Comparison of ENCODE assay signal across 18 cellular contexts in the genomic region with DNA sequence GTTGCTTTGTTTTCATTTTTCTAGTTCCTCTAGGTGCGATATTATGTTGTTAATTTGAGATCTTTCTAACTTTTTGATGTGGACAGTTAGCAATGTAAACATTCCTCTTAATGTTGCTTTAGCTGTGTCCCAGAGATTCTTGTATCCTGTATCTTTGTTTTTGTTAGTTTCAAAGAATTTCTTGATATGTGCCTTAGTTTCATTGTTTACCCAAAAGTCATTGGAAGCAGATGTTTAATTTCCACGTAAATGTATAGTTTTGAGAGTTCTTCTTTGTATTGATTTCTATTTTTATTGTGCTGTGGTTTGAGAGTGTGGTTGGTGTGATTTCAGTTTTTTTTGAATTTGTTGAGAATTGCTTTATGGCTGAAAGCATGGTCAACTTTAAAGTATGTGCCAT.
DNase-seq lines count a peak whose midpoint lies in the region; ATAC-seq, FAIRE-seq and TF ChIP-seq lines count a peak whose summit lies in the region.
"Had no signal": no experiment of that assay in that cellular context is flagged by ENCODE, and none has a peak within 500 bp of the region (broad histone marks: within the 10 kb centered on the region; RNA-seq: fewer than 3 reads in every experiment).

No MANE protein-coding gene starts in this region.

- H3K36me3 Mint-ChIP-seq in HFFc6 (ENCODE audit: low read depth) (peaks cover 67% of the 10 kb centered on the region), T-helper 17 cell (ENCODE audit: low read depth) (no peaks in the 10 kb centered on the region)
- H3K36me3 Mint-ChIP-seq: CD4-positive, alpha-beta memory T cell had no signal

- in situ Hi-C loops in astrocyte of the spinal cord (cut with HindIII; ENCODE audit: low sequenced_read_pairs) = no loop called here

- H3K27me3 ChIP-seq in small intestine (ENCODE audit: control insufficient read depth in 2 of 2, insufficient read depth in 2 of 2, low read length in 2 of 2) = no peaks in the 10 kb centered on the region

- WGBS in small intestine, 3 donors = 72 to 79% (median 78%) methylated on average over 2 of the region's 2 CpGs

- peaks cover 57% of the 10 kb centered on the region for H3K9me3 Mint-ChIP-seq in HFFc6

- H3K4me3 Mint-ChIP-seq in HFFc6 (peak overlapping the region; percentile 1; the same call in 1 of the 2 replicates), T-helper 17 cell (no peak overlapping the region)
- H3K4me3 Mint-ChIP-seq: B cell; CD4-positive, alpha-beta memory T cell had no signal

- peak; percentile 19 for FAIRE-seq in small intestine (lab: Jason Lieb, UNC)
- FAIRE-seq: A204.1, G401.6, GM12891 had no signal

- peaks cover 51% of the 10 kb centered on the region for H3K4me1 Mint-ChIP-seq in HFFc6 (ENCODE audit: low read depth)
- H3K4me1 Mint-ChIP-seq in T-helper 17 cell = no peaks in the 10 kb centered on the region
- H3K4me1 Mint-ChIP-seq: B cell; CD4-positive, alpha-beta memory T cell had no signal

- no peaks in the 10 kb centered on the region for H3K9me3 ChIP-seq in small intestine (ENCODE audit: control insufficient read depth, low read depth)
- no peaks in the 10 kb centered on the region for H3K9me3 ChIP-seq in T-helper 17 cell (ENCODE audit: control insufficient read depth, low read length, poor library complexity, severe bottlenecking)

- H3K27me3 Mint-ChIP-seq in HFFc6 (ENCODE audit: insufficient read depth) = peaks cover 1% of the 10 kb centered on the region; the same call in 1 of the 2 replicates
- no peaks in the 10 kb centered on the region for H3K27me3 Mint-ChIP-seq in T-helper 17 cell
- H3K27me3 Mint-ChIP-seq: B cell had no signal

- no peaks in the 10 kb centered on the region for H3K4me1 ChIP-seq in small intestine (ENCODE audit: control insufficient read depth in 2 of 2, insufficient read depth in 1 of 2, low read depth in 1 of 2, low read length in 1 of 2)

- H3K27ac Mint-ChIP-seq in HFFc6 (peak overlapping the region; percentile 54), T-helper 17 cell (no peak overlapping the region)
- H3K27ac Mint-ChIP-seq: B cell; CD4-positive, alpha-beta memory T cell had no signal

- H3K4me3 ChIP-seq in astrocyte of the spinal cord (ENCODE audit: low read depth, low read length) (no peak overlapping the region), fibroblast of villous mesenchyme (ENCODE audit: low read depth, low read length) (no peak overlapping the region), small intestine (ENCODE audit: low read depth in 1 of 2, low read length in 2 of 2) (no peak overlapping the region)
- H3K4me3 ChIP-seq: GM23248 had no signal

- TF ChIP-seq CTCF in HFFc6 (IDR thresholded peaks at IDR 0.05) = no peak
- no peak for TF ChIP-seq CTCF in astrocyte of the spinal cord (IDR thresholded peaks at IDR 0.05; ENCODE audit: low read depth, low read length)
- no peak for TF ChIP-seq CTCF in fibroblast of villous mesenchyme (IDR thresholded peaks at IDR 0.05; ENCODE audit: insufficient read depth, low read depth, low read length)

- no peak for ATAC-seq in T-helper 17 cell

- no peaks in the 10 kb centered on the region for H3K36me3 ChIP-seq in small intestine (ENCODE audit: control insufficient read depth in 2 of 2, insufficient read depth in 2 of 2, low read length in 2 of 2)

- no peak overlapping the region for H3K27ac ChIP-seq in small intestine (ENCODE audit: low read depth in 1 of 2, low read length in 1 of 2)
- H3K27ac ChIP-seq: C4-2B, GM23248 had no signal

- DNase-seq in HFFc6 (no peak), astrocyte of the spinal cord (ENCODE audit: low read depth, low spot score) (peak; percentile 44), fibroblast of villous mesenchyme (ENCODE audit: low read depth) (peak; percentile 43), small intestine (no peak), Kasumi-1 (lab: John Stamatoyannopoulos, UW) (no peak), kidney tubule cell (ENCODE audit: low spot score) (no peak), T-helper 17 cell (no peak)
- DNase-seq: CD4-positive, alpha-beta memory T cell; DMS79; EL; GM23248; H7; IMR-90 had no signal

Comparison
In these comparisons a context has a peak if more than half of its experiments do, and no peak if none do; other contexts are left out.
1. DNase-seq: peak in astrocyte of the spinal cord (single experiment) and fibroblast of villous mesenchyme (single experiment); none in HFFc6 (single experiment), small intestine (single experiment), Kasumi-1 (0 of 2), kidney tubule cell (single experiment) and T-helper 17 cell (0 of 3).